ENCODE assay signal across 11 cellular contexts in genomic region chr10:4051408-4052151, GRCh38.
DNase-seq lines count a peak whose midpoint lies in the region; ATAC-seq, FAIRE-seq and TF ChIP-seq lines count a peak whose summit lies in the region.
"Had no signal": no experiment of that assay in that cellular context is flagged by ENCODE, and none has a peak within 500 bp of the region (broad histone marks: within the 10 kb centered on the region; RNA-seq: fewer than 3 reads in every experiment).

No MANE protein-coding gene starts in this region.

- H3K27me3 Mint-ChIP-seq in activated naive CD4-positive, alpha-beta T cell treated with anti-CD3 and anti-CD28 coated beads, Interleukin-2, amount 10 ng/mL, durations not matched to agents 7 days and 5 days = peaks cover 4% of the 10 kb centered on the region

- H3K27ac ChIP-seq in SJSA1 = peak overlapping the region; percentile 44
- no peak overlapping the region for H3K27ac ChIP-seq in endothelial cell of umbilical vein (ENCODE audit: insufficient read depth, low read depth, low read length)
- peak overlapping the region; percentile 79 for H3K27ac ChIP-seq in muscle layer of duodenum (ENCODE audit: low read length)
- peak overlapping the region; percentile 86 to 91 for H3K27ac ChIP-seq in tibial artery

- peak; percentile 35 for FAIRE-seq in endothelial cell of umbilical vein (lab: Jason Lieb, UNC)

- POLR2A ChIA-PET in endothelial cell of umbilical vein (lab: Charles Lee) = no interaction called here

- H3K36me3 ChIP-seq in SJSA1 (no peaks in the 10 kb centered on the region), endothelial cell of umbilical vein (ENCODE audit: control insufficient read depth in 2 of 2, extremely low read depth in 1 of 2, insufficient read depth in 2 of 2, low read length in 2 of 2) (no peaks in the 10 kb centered on the region), muscle layer of duodenum (ENCODE audit: control insufficient read depth in 1 of 2, insufficient read depth in 2 of 2, low read length in 2 of 2) (no peaks in the 10 kb centered on the region), tibial artery (no peaks in the 10 kb centered on the region)

- no peaks in the 10 kb centered on the region for H3K9me3 ChIP-seq in SJSA1 (replicated peaks)
- no peaks in the 10 kb centered on the region for H3K9me3 ChIP-seq in endothelial cell of umbilical vein (replicated peaks; ENCODE audit: control insufficient read depth, insufficient read depth, low read length)
- no peaks in the 10 kb centered on the region for H3K9me3 ChIP-seq in muscle layer of duodenum (ENCODE audit: control insufficient read depth in 1 of 2, low read length in 2 of 2)
- no peaks in the 10 kb centered on the region for H3K9me3 ChIP-seq in tibial artery

- TF ChIP-seq POLR2A in endothelial cell of umbilical vein (IDR thresholded peaks at IDR 0.05; ENCODE audit: low read depth, low read length) = no peak

- no peaks in the 10 kb centered on the region for H3K36me3 Mint-ChIP-seq in activated naive CD4-positive, alpha-beta T cell treated with anti-CD3 and anti-CD28 coated beads, Interleukin-2, amount 10 ng/mL, durations not matched to agents 7 days and 5 days
- H3K36me3 Mint-ChIP-seq: T-cell had no signal

- H3K27me3 ChIP-seq in SJSA1 (replicated peaks) = no peaks in the 10 kb centered on the region
- H3K27me3 ChIP-seq in endothelial cell of umbilical vein (ENCODE audit: control insufficient read depth in 2 of 2, insufficient read depth in 2 of 2, low read length in 2 of 2) = no peaks in the 10 kb centered on the region
- no peaks in the 10 kb centered on the region for H3K27me3 ChIP-seq in muscle layer of duodenum (ENCODE audit: low read depth, low read length)
- no peaks in the 10 kb centered on the region for H3K27me3 ChIP-seq in tibial artery

- CTCF ChIA-PET in endothelial cell of umbilical vein (lab: Charles Lee) = interaction anchor here (2.6 kb wide), 1 partner anchor 11 kb away, joined by 7 read pairs; no protein-coding TSS in a partner anchor
- CTCF ChIA-PET in activated naive CD4-positive, alpha-beta T cell treated with anti-CD3 and anti-CD28 coated beads, Interleukin-2, amount 10 ng/mL, durations not matched to agents 7 days and 5 days (lab: Charles Lee) = no interaction called here

- peak overlapping the region; percentile 32 for H3K4me3 ChIP-seq in SJSA1
- H3K4me3 ChIP-seq in endothelial cell of umbilical vein (replicated peaks in 1 of 3; ENCODE audit: insufficient read depth in 1 of 3, low read depth in 1 of 3, low read length in 3 of 3) = no peak overlapping the region
- peak overlapping the region; percentile 40 to 53 for H3K4me3 ChIP-seq in muscle layer of duodenum (ENCODE audit: low read depth in 1 of 2, low read length in 2 of 2)
- peak overlapping the region; percentile 39 to 41 for H3K4me3 ChIP-seq in tibial artery

- peak overlapping the region; percentile 18 for H3K4me2 ChIP-seq in endothelial cell of umbilical vein (ENCODE audit: insufficient read depth, low read length)

- ATAC-seq in HG02981 (IDR thresholded peaks at IDR 0.05; ENCODE audit: unreplicated experiment) = no peak
- ATAC-seq: T-cell had no signal

- TF ChIP-seq CTCF in endothelial cell of umbilical vein (IDR thresholded peaks at IDR 0.05; ENCODE audit: extremely low read depth in 1 of 2, insufficient read depth in 1 of 2, low read depth in 1 of 2, low read length in 2 of 2) (no peak), tibial artery (IDR thresholded peaks at IDR 0.05) (no peak)

- BruUV-seq in endothelial cell of umbilical vein (replicated peaks; lab: Mats Ljungman, UMichigan) = TSS peak; percentile 86

- H3K9ac ChIP-seq in endothelial cell of umbilical vein (replicated peaks; ENCODE audit: extremely low read depth, insufficient read depth, low read length) = no peak overlapping the region

- peaks cover 4% of the 10 kb centered on the region for H3K9me3 Mint-ChIP-seq in activated naive CD4-positive, alpha-beta T cell treated with anti-CD3 and anti-CD28 coated beads, Interleukin-2, amount 10 ng/mL, durations not matched to agents 7 days and 5 days
- H3K9me3 Mint-ChIP-seq: T-cell had no signal

- dilution Hi-C loops in endothelial cell of umbilical vein (cut with MboI; ENCODE audit: extremely low pct_ligation_motif_present, low sequenced_read_pairs) = no loop called here

- peaks cover 12% of the 10 kb centered on the region for H3K4me1 Mint-ChIP-seq in activated naive CD4-positive, alpha-beta T cell treated with anti-CD3 and anti-CD28 coated beads, Interleukin-2, amount 10 ng/mL, durations not matched to agents 7 days and 5 days
- H3K4me1 Mint-ChIP-seq: T-cell had no signal

- no peaks in the 10 kb centered on the region for H3K9me1 ChIP-seq in endothelial cell of umbilical vein (replicated peaks; ENCODE audit: control insufficient read depth, extremely low read depth, insufficient read depth, low read length)

- no peaks in the 10 kb centered on the region for H3K79me2 ChIP-seq in endothelial cell of umbilical vein (ENCODE audit: control insufficient read depth, insufficient read depth, low read length)

- H3K4me3 Mint-ChIP-seq in activated naive CD4-positive, alpha-beta T cell treated with anti-CD3 and anti-CD28 coated beads, Interleukin-2, amount 10 ng/mL, durations not matched to agents 7 days and 5 days = no peak overlapping the region
- H3K4me3 Mint-ChIP-seq: T-cell had no signal

- H3K27ac Mint-ChIP-seq in activated naive CD4-positive, alpha-beta T cell treated with anti-CD3 and anti-CD28 coated beads, Interleukin-2, amount 10 ng/mL, durations not matched to agents 7 days and 5 days = no peak overlapping the region
- H3K27ac Mint-ChIP-seq: T-cell had no signal

- H3K4me1 ChIP-seq in SJSA1 (replicated peaks) (peaks cover 10% of the 10 kb centered on the region), endothelial cell of umbilical vein (ENCODE audit: control insufficient read depth, extremely low read depth, insufficient read depth, low read length) (peaks cover 6% of the 10 kb centered on the region), muscle layer of duodenum (ENCODE audit: control insufficient read depth in 1 of 2, insufficient read depth in 2 of 2, low read length in 2 of 2) (peaks cover 0 to 7% of the 10 kb centered on the region in 2 donors), tibial artery (peaks cover 0 to 55% (median 28%) of the 10 kb centered on the region in 4 donors)

- DNase-seq in SJSA1 (ENCODE audit: low read depth in 1 of 2, low spot score in 2 of 2) (no peak), endothelial cell of umbilical vein (ENCODE audit: low read depth, low spot score) (no peak), tibial artery (no peak), SKM-1 (lab: John Stamatoyannopoulos, UW; ENCODE audit: unreplicated experiment) (no peak), NCI-H2196 treated with DMSO at 0.1 percent for 48 hours (lab: John Stamatoyannopoulos, UW; ENCODE audit: unreplicated experiment) (no peak)
- DNase-seq in activated naive CD4-positive, alpha-beta T cell treated with anti-CD3 and anti-CD28 coated beads, Interleukin-2, amount 10 ng/mL, durations not matched to agents 7 days and 5 days = no peak
- DNase-seq: effector memory CD4-positive, alpha-beta T cell; stimulated activated CD4-positive, alpha-beta T cell treated with anti-CD3 and anti-CD28 coated beads, Interleukin-2, amount 100 ng/mL, for 24 hours; T-cell had no signal

- H4K20me1 ChIP-seq in endothelial cell of umbilical vein (replicated peaks; ENCODE audit: control insufficient read depth, extremely low read depth, insufficient read depth, low read length) = no peaks in the 10 kb centered on the region

- H2AFZ ChIP-seq in endothelial cell of umbilical vein (ENCODE audit: low read depth, low read length) = peak overlapping the region; percentile 84

- intact Hi-C loops in endothelial cell of umbilical vein (cut with micrococcal nuclease) (no loop called here), tibial artery (cut with DNase I; ENCODE audit: low total_unique reads) (loop anchor here (10.0 kb wide), 2 partner anchors 117 to 193 kb away; no protein-coding TSS in a partner anchor)

TF ChIP-seq in endothelial cell of umbilical vein, 7 proteins besides CTCF, POLR2A, EP300 and RAD21:
- TF ChIP-seq MYC (IDR thresholded peaks at IDR 0.05; ENCODE audit: low read depth, low read length) = no peak
- TF ChIP-seq MAX (IDR thresholded peaks at IDR 0.05; ENCODE audit: insufficient read depth, insufficient read length) = no peak
- no peak for TF ChIP-seq EZH2 (IDR thresholded peaks at IDR 0.05; ENCODE audit: borderline replicate concordance, low read depth, low read length, severe bottlenecking)
- TF ChIP-seq JUN (IDR thresholded peaks at IDR 0.05; ENCODE audit: borderline replicate concordance, insufficient read depth, insufficient read length, low read depth) = no peak
- no peak for TF ChIP-seq GATA2 (IDR thresholded peaks at IDR 0.05; ENCODE audit: insufficient read depth, insufficient read length, low read depth, low read length)
- no peak for TF ChIP-seq POLR2AphosphoS5 (IDR thresholded peaks at IDR 0.05; ENCODE audit: insufficient read depth, low read depth, low read length)
- TF ChIP-seq FOS (IDR thresholded peaks at IDR 0.05; ENCODE audit: borderline replicate concordance, insufficient read depth, low read length) = no peak
TF ChIP-seq in endothelial cell of umbilical vein: peak in this region for 0.

Comparison
In these comparisons a context has a peak if more than half of its experiments do, and no peak if none do; other contexts are left out.
1. H3K4me3 ChIP-seq: peak in SJSA1 (single experiment), muscle layer of duodenum (2 of 2) and tibial artery (2 of 2); none in endothelial cell of umbilical vein (0 of 3).